ENCODE assay signal across 16 cellular contexts in the genomic region with DNA sequence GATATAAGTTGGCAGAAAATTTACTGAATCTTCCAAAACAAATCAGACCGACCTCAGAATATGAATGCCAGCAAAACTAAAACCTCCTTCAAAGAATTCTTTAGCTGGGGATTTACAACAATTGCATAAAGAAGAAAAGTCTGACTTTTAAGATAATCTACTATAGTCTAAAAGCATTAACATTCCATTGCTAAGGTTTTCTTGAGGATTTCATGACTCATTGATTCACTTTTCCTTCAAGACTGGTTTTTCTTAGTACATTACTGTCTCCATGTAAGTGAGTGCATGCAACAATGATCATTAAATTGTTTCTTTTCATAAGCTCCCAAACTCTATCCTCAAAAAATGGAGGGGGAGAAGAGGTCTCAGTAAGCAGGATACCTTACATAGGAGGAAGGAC. TPM values are rescaled to one million over a fixed set of nuclear protein-coding genes. Genes with fewer than 3 reads are reported as not detected.
DNase-seq lines count a peak whose midpoint lies in the region; ATAC-seq and TF ChIP-seq lines count a peak whose summit lies in the region.
"Had no signal": no experiment of that assay in that cellular context is flagged by ENCODE, and none has a peak within 500 bp of the region (broad histone marks: within the 10 kb centered on the region; RNA-seq: fewer than 3 reads in every experiment).

No MANE protein-coding gene starts in this region.

- no peak for TF ChIP-seq EP300 in tibial nerve (IDR thresholded peaks at IDR 0.05)

- no peak for TF ChIP-seq POLR2A in tibial nerve (IDR thresholded peaks at IDR 0.05)

- ATAC-seq in esophagus mucosa, result no peak
- ATAC-seq: heart right ventricle, Right ventricle myocardium inferior had no signal

- H2AFZ ChIP-seq in ACC112 (ENCODE audit: low read length, unreplicated experiment), result no peak overlapping the region

- WGBS in tibial nerve, 2 donors, result 47 to 54% methylated on average over 1 of the region's 1 CpG

- H3K4me3 ChIP-seq in ACC112 (ENCODE audit: low read depth, low read length), result peak overlapping the region; percentile 88
- H3K4me3 ChIP-seq in muscle layer of duodenum (ENCODE audit: low read depth in 1 of 2, low read length in 2 of 2), result peak overlapping the region; percentile 78 to 86
- H3K4me3 ChIP-seq in tibial nerve, result no peak overlapping the region
- H3K4me3 ChIP-seq: heart right ventricle, left ventricle myocardium inferior had no signal

- H3K36me3 ChIP-seq in ACC112 (ENCODE audit: insufficient read depth, low read length) (no peaks in the 10 kb centered on the region), muscle layer of duodenum (ENCODE audit: control insufficient read depth in 1 of 2, insufficient read depth in 2 of 2, low read length in 2 of 2) (no peaks in the 10 kb centered on the region), tibial nerve (no peaks in the 10 kb centered on the region)
- H3K36me3 ChIP-seq: heart right ventricle, left ventricle myocardium inferior had no signal

- no peaks in the 10 kb centered on the region for H3K9me3 ChIP-seq in muscle layer of duodenum (ENCODE audit: control insufficient read depth in 1 of 2, low read length in 2 of 2)
- H3K9me3 ChIP-seq in tibial nerve, result no peaks in the 10 kb centered on the region
- H3K9me3 ChIP-seq: heart right ventricle, left ventricle myocardium inferior had no signal

- H3K27ac ChIP-seq in ACC112 (ENCODE audit: low read depth, low read length), result peak overlapping the region; percentile 11; the same call in 1 of the 2 replicates
- no peak overlapping the region for H3K27ac ChIP-seq in muscle layer of duodenum (ENCODE audit: low read length)
- peak overlapping the region in 1 of 4 donors; percentile 2 for H3K27ac ChIP-seq in tibial nerve
- H3K27ac ChIP-seq: heart right ventricle, left ventricle myocardium inferior had no signal

- TF ChIP-seq CTCF in tibial nerve (IDR thresholded peaks at IDR 0.05), result no peak

- DNase-seq in M059J (ENCODE audit: low read depth) (peak; percentile 66), dedifferentiated amniotic fluid mesenchymal stem cell (ENCODE audit: extremely low spot score) (peak; percentile 39), mucosa of gallbladder (ENCODE audit: low spot score) (no peak), tibial nerve (ENCODE audit: low spot score in 2 of 2) (no peak), medulla oblongata (ENCODE audit: extremely low spot score) (no peak)
- DNase-seq: activated CD4-positive, alpha-beta T cell treated with anti-CD3 and anti-CD28 coated beads, Interleukin-2, amount 50 U/mL, for 1 hour; aorta; heart right ventricle; Karpas-422; left ventricle myocardium inferior; NCI-H1930; NCI-H69 had no signal

- peaks cover 49% of the 10 kb centered on the region for H3K79me2 ChIP-seq in ACC112 (ENCODE audit: control insufficient read depth, insufficient read depth, low read length, unreplicated experiment)

- H3K27me3 ChIP-seq in ACC112 (ENCODE audit: insufficient read depth, low read length), result no peaks in the 10 kb centered on the region
- H3K27me3 ChIP-seq in muscle layer of duodenum (ENCODE audit: low read depth, low read length), result no peaks in the 10 kb centered on the region
- no peaks in the 10 kb centered on the region for H3K27me3 ChIP-seq in tibial nerve

- H3K4me1 ChIP-seq in ACC112 (ENCODE audit: control insufficient read depth, insufficient read depth, low read length, unreplicated experiment) (peaks cover 44% of the 10 kb centered on the region), muscle layer of duodenum (ENCODE audit: control insufficient read depth in 1 of 2, insufficient read depth in 2 of 2, low read length in 2 of 2) (peaks cover 1 to 44% of the 10 kb centered on the region in 2 donors), tibial nerve (peaks cover 0 to 59% (median 23%) of the 10 kb centered on the region in 4 donors)

RNA-seq across cellular contexts. Expression of gene GLI3, which starts 3.1 kb away (rescaled TPM):
- total RNA-seq in M059J (2014; rRNA removed; shearing (Covaris generic)), result 4.4 and 7.6 TPM in 2 replicates
- total RNA-seq in mucosa of gallbladder, result 9.8 TPM
- 10 to 100 TPM in 1 of 4 donors, 1 to 10 TPM in 3; 8.6 to 12.6 (median 8.7) TPM for total RNA-seq in tibial nerve
- 15.0 TPM for total RNA-seq in esophagus mucosa

Comparison
In these comparisons a context has a peak if more than half of its experiments do, and no peak if none do; other contexts are left out.
1. H3K4me3 ChIP-seq: peak in ACC112 (single experiment) and muscle layer of duodenum (2 of 2); none in tibial nerve (0 of 4).
2. DNase-seq: peak in M059J (single experiment) and dedifferentiated amniotic fluid mesenchymal stem cell (single experiment); none in mucosa of gallbladder (single experiment), tibial nerve (0 of 2) and medulla oblongata (single experiment).